Comparison of ENCODE assay signal across 1 cellular context in genomic region chr16:11669380-11670146, GRCh38.
TF ChIP-seq lines count a peak whose summit lies in the region.

No MANE protein-coding gene starts in this region.

TF ChIP-seq in H1, 55 proteins besides CTCF, POLR2A, EP300 and RAD21 (continued from another document):
- no peak for TF ChIP-seq SAP30 (IDR thresholded peaks at IDR 0.05; ENCODE audit: insufficient read depth, insufficient replicate concordance, low read length)
TF ChIP-seq in H1: peak in this region for 1.
